Comparison of ENCODE assay signal across 1 cellular context in the genomic region with DNA sequence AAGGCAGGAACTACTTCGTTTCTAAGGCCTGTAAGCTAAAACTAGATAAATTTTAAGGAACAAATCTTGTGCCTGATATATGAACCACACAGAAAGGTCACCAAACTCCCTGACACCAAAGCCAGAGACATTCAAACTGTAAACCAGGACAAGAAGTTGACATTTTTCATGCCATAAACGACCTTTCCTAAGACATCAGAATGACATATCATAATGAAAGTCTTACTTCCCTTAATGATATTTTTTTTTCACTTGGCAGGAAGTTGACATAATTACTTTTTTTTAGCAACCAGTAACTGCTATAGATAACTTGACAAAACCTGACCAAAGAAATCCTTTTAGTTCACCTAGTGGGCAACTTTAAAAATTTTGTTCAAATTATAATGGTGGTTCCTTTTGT.
TF ChIP-seq lines count a peak whose summit lies in the region.

No MANE protein-coding gene starts in this region.

TF ChIP-seq in GM12878, 131 proteins besides CTCF, POLR2A, EP300 and RAD21 (continued from another document):
- no peak for TF ChIP-seq NFYA (IDR thresholded peaks at IDR 0.05; ENCODE audit: borderline replicate concordance, low read depth, low read length)
- TF ChIP-seq IKZF1 (conservative IDR thresholded peaks at IDR 0.05): peak; percentile 68
